ENCODE assay signal across 13 cellular contexts in genomic region chr3:132318451-132318850, GRCh38. TPM values are rescaled to one million over a fixed set of nuclear protein-coding genes. Genes with fewer than 3 reads are reported as not detected.
DNase-seq lines count a peak whose midpoint lies in the region; ATAC-seq and TF ChIP-seq lines count a peak whose summit lies in the region.
"Had no signal": no experiment of that assay in that cellular context is flagged by ENCODE, and none has a peak within 500 bp of the region (broad histone marks: within the 10 kb centered on the region; RNA-seq: fewer than 3 reads in every experiment).

No MANE protein-coding gene starts in this region.

- TF ChIP-seq POLR2A in body of pancreas (IDR thresholded peaks at IDR 0.05): no peak

- no peaks in the 10 kb centered on the region for H3K9me3 ChIP-seq in body of pancreas
- H3K9me3 ChIP-seq in heart right ventricle: no peaks in the 10 kb centered on the region

- peak overlapping the region; percentile 66 for H3K4me3 ChIP-seq in ACC112 (ENCODE audit: low read depth, low read length)
- no peak overlapping the region for H3K4me3 ChIP-seq in body of pancreas
- peak overlapping the region in 2 of 10 donors; percentile 24 to 35 for H3K4me3 ChIP-seq in heart right ventricle

- intact Hi-C loops in body of pancreas (cut with DNase I) (no loop called here), left colon (cut with DNase I, micrococcal nuclease) (no loop called here), heart right ventricle (cut with DNase I) (loop anchor here in 1 of 10 donors (10.0 kb wide), 1 partner anchor 54 kb away; no protein-coding TSS in a partner anchor)

- TF ChIP-seq CTCF in body of pancreas (IDR thresholded peaks at IDR 0.05) (no peak), heart right ventricle (IDR thresholded peaks at IDR 0.05) (no peak)

- peaks cover 22% of the 10 kb centered on the region for H3K4me1 ChIP-seq in ACC112 (ENCODE audit: control insufficient read depth, insufficient read depth, low read length, unreplicated experiment)
- H3K4me1 ChIP-seq in body of pancreas: peaks cover 44% of the 10 kb centered on the region
- H3K4me1 ChIP-seq in heart right ventricle: peaks cover 0 to 29% (median 8%) of the 10 kb centered on the region in 9 donors

- H3K36me3 ChIP-seq in ACC112 (ENCODE audit: insufficient read depth, low read length): no peaks in the 10 kb centered on the region
- H3K36me3 ChIP-seq in body of pancreas (replicated peaks in 1 of 2; ENCODE audit: insufficient read depth in 1 of 2, low read depth in 2 of 2): no peaks in the 10 kb centered on the region
- no peaks in the 10 kb centered on the region for H3K36me3 ChIP-seq in heart right ventricle

- H3K27ac ChIP-seq in ACC112 (ENCODE audit: low read depth, low read length): peak overlapping the region; percentile 67
- H3K27ac ChIP-seq in body of pancreas: peak overlapping the region in 3 of 4 donors; percentile 85 to 93 (median 92)
- peak overlapping the region in 1 of 10 donors; percentile 66 for H3K27ac ChIP-seq in heart right ventricle
- H3K27ac ChIP-seq: C4-2B had no signal

- no peak overlapping the region for H2AFZ ChIP-seq in ACC112 (ENCODE audit: low read length, unreplicated experiment)

- no peaks in the 10 kb centered on the region for H3K27me3 ChIP-seq in ACC112 (ENCODE audit: insufficient read depth, low read length)
- no peaks in the 10 kb centered on the region for H3K27me3 ChIP-seq in body of pancreas
- no peaks in the 10 kb centered on the region for H3K27me3 ChIP-seq in heart right ventricle

- WGBS in body of pancreas, 2 donors: 10 to 17% methylated on average over 1 of the region's 1 CpG
- 20 to 33% methylated on average over 1 of the region's 1 CpG for WGBS in heart right ventricle, 2 donors

- ATAC-seq in body of pancreas (no peak), left colon (peak; percentile 15), SK-N-SH treated with all-trans-retinoic acid at 6 μM for 48 hours (no peak), GM21515 (IDR thresholded peaks at IDR 0.05; ENCODE audit: unreplicated experiment) (no peak), heart right ventricle (no peak)
- ATAC-seq: natural killer cell treated with Interleukin-12 subunit alpha and Interleukin-12 subunit beta and Interleukin-15 and Interleukin-18, amount 100 ng/mL, for 72 hours had no signal

- H3K79me2 ChIP-seq in ACC112 (ENCODE audit: control insufficient read depth, insufficient read depth, low read length, unreplicated experiment): no peaks in the 10 kb centered on the region

- peak; percentile 26 for DNase-seq in HPDE6-E6E7 (ENCODE audit: extremely low spot score)
- DNase-seq in body of pancreas: no peak
- no peak for DNase-seq in left colon
- no peak for DNase-seq in heart right ventricle
- DNase-seq in SW 1271 (lab: John Stamatoyannopoulos, UW): no peak
- DNase-seq: activated T-cell treated with anti-CD3 and anti-CD28 coated beads, Interleukin-2, amount 50 U/mL, for 1 hour; NCI-H2171 treated with DMSO at 0.1 percent for 48 hours; stimulated activated CD4-positive, alpha-beta T cell treated with anti-CD3 and anti-CD28 coated beads, Interleukin-12 subunit alpha, Interleukin-12 subunit beta, amount 100 ng/mL, for 4 hours had no signal

TF ChIP-seq in SK-N-SH treated with all-trans-retinoic acid at 6 μM for 48 hours, 23 proteins besides CTCF, POLR2A, EP300 and RAD21:
- TF ChIP-seq CSRNP3 (CRISPR knock-in tag; IDR thresholded peaks at IDR 0.05) (no peak), TOX (CRISPR knock-in tag; IDR thresholded peaks at IDR 0.05; ENCODE audit: borderline replicate concordance) (no peak), ZFP3 (CRISPR knock-in tag; IDR thresholded peaks at IDR 0.05) (no peak), BACH2 (CRISPR knock-in tag; IDR thresholded peaks at IDR 0.05; ENCODE audit: borderline replicate concordance) (no peak), POU6F1 (CRISPR knock-in tag; IDR thresholded peaks at IDR 0.05; ENCODE audit: borderline replicate concordance, low read depth) (no peak), RARB (CRISPR knock-in tag; IDR thresholded peaks at IDR 0.05) (no peak), CREB5 (CRISPR knock-in tag; IDR thresholded peaks at IDR 0.05; ENCODE audit: low read depth) (no peak), PPARA (CRISPR knock-in tag; IDR thresholded peaks at IDR 0.05; ENCODE audit: borderline replicate concordance) (no peak), OSR1 (CRISPR knock-in tag; IDR thresholded peaks at IDR 0.05) (no peak), PATZ1 (CRISPR knock-in tag; IDR thresholded peaks at IDR 0.05; ENCODE audit: borderline replicate concordance) (no peak), ZNF565 (CRISPR knock-in tag; conservative IDR thresholded peaks at IDR 0.05; ENCODE audit: low read depth) (no peak), ZNF70 (CRISPR knock-in tag; IDR thresholded peaks at IDR 0.05) (no peak), ZNF8 (CRISPR knock-in tag; IDR thresholded peaks at IDR 0.05) (no peak), TCF4 (CRISPR knock-in tag; IDR thresholded peaks at IDR 0.05; ENCODE audit: borderline replicate concordance) (no peak), SNAI2 (CRISPR knock-in tag; IDR thresholded peaks at IDR 0.05) (no peak), CSDC2 (CRISPR knock-in tag; IDR thresholded peaks at IDR 0.05) (no peak), GLIS3 (CRISPR knock-in tag; IDR thresholded peaks at IDR 0.05) (no peak), ESRRG (CRISPR knock-in tag; IDR thresholded peaks at IDR 0.05) (no peak), ZC3H10 (CRISPR knock-in tag; IDR thresholded peaks at IDR 0.05) (no peak)

RNA-seq across cellular contexts. Expression of gene ACP3, which starts 1.2 kb away (rescaled TPM):
- total RNA-seq in body of pancreas: 1 to 10 TPM in 1 of 2 donors, under 1 TPM in 1; 0.33 to 1.6 TPM
- 10 to 100 TPM; 14.7 to 32.6 TPM for total RNA-seq in left colon
- 1 to 10 TPM in 4 of 10 donors, under 1 TPM in 4, not detected in 2; 0.09 to 3.3 (median 0.91) TPM for total RNA-seq in heart right ventricle
- under 1 TPM; 0.22 to 0.59 TPM for polyA plus RNA-seq in heart right ventricle
- total RNA-seq: natural killer cell treated with Interleukin-12 subunit alpha and Interleukin-12 subunit beta and Interleukin-15 and Interleukin-18, amount 100 ng/mL, for 72 hours had no signal
